25 cellular contexts compared by ENCODE assay signal in the genomic region with DNA sequence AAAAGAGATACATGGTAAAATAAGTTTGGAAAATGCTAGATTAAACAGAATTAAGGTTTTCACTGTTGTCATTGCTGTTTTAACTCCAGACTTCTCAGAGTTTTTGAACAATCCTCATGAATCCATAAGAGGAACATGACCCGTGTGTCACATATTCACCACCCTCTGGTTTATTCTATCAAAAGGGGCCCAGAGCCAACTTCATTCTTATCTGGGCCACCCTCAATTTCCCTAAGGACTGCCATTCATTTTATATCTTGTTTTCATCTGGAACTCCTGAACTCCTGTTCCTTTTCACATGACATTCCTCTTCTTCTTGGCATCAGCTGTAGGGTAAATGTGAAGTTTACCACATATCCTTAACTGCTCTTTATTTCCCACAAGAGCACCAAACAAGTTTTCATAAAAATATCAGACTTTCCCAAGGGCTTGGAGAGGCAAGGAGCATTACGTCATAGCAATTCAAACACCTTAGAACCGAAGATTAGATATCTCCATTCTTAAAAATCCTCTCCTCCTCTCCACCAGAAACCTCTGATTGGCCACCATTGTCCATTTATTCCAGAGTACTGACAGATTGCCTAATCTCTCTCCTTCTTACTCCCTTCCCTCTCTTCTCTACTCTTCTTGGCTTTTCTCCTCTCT.
"Had no signal": no experiment of that assay in that cellular context is flagged by ENCODE, and none has a peak within 500 bp of the region (broad histone marks: within the 10 kb centered on the region; RNA-seq: fewer than 3 reads in every experiment).

No MANE protein-coding gene starts in this region.

- H3K36me3 ChIP-seq: lower lobe of right lung, right atrium auricular region, stomach, thyroid gland, upper lobe of right lung had no signal

- H3K4me1 ChIP-seq: parathyroid adenoma, psoas muscle, right atrium auricular region, testis, thyroid gland had no signal

- DNase-seq: hypothalamus; immature natural killer cell; kidney; lower lobe of right lung; mammary epithelial cell; mesenchymal stem cell; naive thymus-derived CD8-positive, alpha-beta T cell; nucleus accumbens; psoas muscle; stimulated activated CD4-positive, alpha-beta T cell treated with anti-CD3 and anti-CD28 coated beads, Interleukin-12 subunit alpha, Interleukin-12 subunit beta, amount 100 ng/mL, for 4 hours; stimulated activated CD4-positive, alpha-beta T cell treated with anti-CD3 and anti-CD28 coated beads, Interleukin-15, amount 100 ng/mL, for 24 hours; stimulated activated CD4-positive, alpha-beta T cell treated with anti-CD3 and anti-CD28 coated beads, Interleukin-2, amount 100 ng/mL, for 24 hours; stimulated activated CD4-positive, alpha-beta T cell treated with anti-CD3 and anti-CD28 coated beads, Interleukin-4, amount 100 ng/mL, for 1 hour; stimulated activated naive B cell treated with anti-CD40 and anti-IgM and Interleukin-4, amounts not matched to agents 10 μg/mL and 1 μg/mL and 100 μg/mL, for 72 hours; stimulated activated naive CD8-positive, alpha-beta T cell treated with anti-CD3 and anti-CD28 coated beads, Interleukin-15, Interleukin-2, amounts not matched to agents 100 U/mL and 50 U/mL, for 24 hours; stomach; testis; thyroid gland; upper lobe of right lung had no signal

- H3K9ac ChIP-seq: parathyroid adenoma had no signal

- H2AFZ ChIP-seq: parathyroid adenoma had no signal

- ATAC-seq: lower lobe of right lung; naive thymus-derived CD8-positive, alpha-beta T cell; psoas muscle; sciatic nerve; stimulated activated naive B cell treated with anti-CD40 and anti-IgM and Interleukin-4, amounts not matched to agents 10 μg/mL and 1 μg/mL and 100 μg/mL, for 72 hours; stimulated activated naive CD8-positive, alpha-beta T cell treated with anti-CD3 and anti-CD28 coated beads, Interleukin-15, Interleukin-2, amounts not matched to agents 100 U/mL and 50 U/mL, for 24 hours; upper lobe of right lung had no signal

- H3K27me3 ChIP-seq: right atrium auricular region, stomach, testis, thyroid gland, upper lobe of right lung had no signal

- H3K9me3 ChIP-seq: lower lobe of right lung, psoas muscle, right atrium auricular region, stomach, testis, thyroid gland, upper lobe of right lung had no signal

- H3K79me2 ChIP-seq: parathyroid adenoma had no signal

- FAIRE-seq: islet of Langerhans, kidney, urothelium cell line had no signal

- H3K27ac ChIP-seq: lower lobe of right lung, parathyroid adenoma, psoas muscle, right atrium auricular region, stomach, testis, thyroid gland, upper lobe of right lung had no signal

- H3K4me3 ChIP-seq: lower lobe of right lung, psoas muscle, right atrium auricular region, skin epidermis, stomach, testis, thyroid gland, upper lobe of right lung had no signal
